Comparison of ENCODE assay signal across 9 cellular contexts in genomic region chr2:74037379-74037860, GRCh38. TPM values are rescaled to one million over a fixed set of nuclear protein-coding genes. Genes with fewer than 3 reads are reported as not detected.
DNase-seq lines count a peak whose midpoint lies in the region; ATAC-seq and TF ChIP-seq lines count a peak whose summit lies in the region.
"Had no signal": no experiment of that assay in that cellular context is flagged by ENCODE, and none has a peak within 500 bp of the region (broad histone marks: within the 10 kb centered on the region; RNA-seq: fewer than 3 reads in every experiment).

No MANE protein-coding gene starts in this region.

- no peak overlapping the region for H3K4me3 Mint-ChIP-seq in endodermal cell

- TF ChIP-seq POLR2A in GM18505 (IDR thresholded peaks at IDR 0.05; ENCODE audit: borderline replicate concordance, extremely low read depth, insufficient read depth, insufficient read length), result no peak

- H3K27me3 Mint-ChIP-seq in endodermal cell (ENCODE audit: insufficient read depth), result no peaks in the 10 kb centered on the region

- H3K4me1 ChIP-seq in endodermal cell (ENCODE audit: control insufficient read depth, insufficient read depth, low read length), result peaks cover 7% of the 10 kb centered on the region

- DNase-seq in RPMI7951 (ENCODE audit: low read depth), result peak; percentile 5
- DNase-seq in left colon, result no peak
- DNase-seq in iPS-NIHi11 (ENCODE audit: low spot score), result no peak
- no peak for DNase-seq in endodermal cell

- H3K9me3 Mint-ChIP-seq in endodermal cell, result no peaks in the 10 kb centered on the region

- TF ChIP-seq CTCF in endodermal cell (conservative IDR thresholded peaks at IDR 0.05), result no peak

- no peak overlapping the region for H3K27ac ChIP-seq in endodermal cell (ENCODE audit: low read depth, low read length)

- no peak overlapping the region for H3K27ac Mint-ChIP-seq in endodermal cell

- H3K4me1 Mint-ChIP-seq in endodermal cell, result peaks cover 46% of the 10 kb centered on the region

- H3K27me3 ChIP-seq in endodermal cell (ENCODE audit: control insufficient read depth, insufficient read depth, low read length, poor library complexity, severe bottlenecking), result no peaks in the 10 kb centered on the region

- no peaks in the 10 kb centered on the region for H3K9me3 ChIP-seq in endodermal cell (ENCODE audit: control insufficient read depth, low read length)

- intact Hi-C loops in left colon (cut with DNase I, micrococcal nuclease), result no loop called here

- ATAC-seq in GM18505 (IDR thresholded peaks at IDR 0.05; ENCODE audit: unreplicated experiment), result peak; percentile 50
- ATAC-seq in HG02759 (IDR thresholded peaks at IDR 0.05; ENCODE audit: unreplicated experiment), result peak; percentile 54
- ATAC-seq in left colon, result peak; percentile 28
- no peak for ATAC-seq in GM18520 (IDR thresholded peaks at IDR 0.05; ENCODE audit: unreplicated experiment)
- no peak for ATAC-seq in HG02970 (IDR thresholded peaks at IDR 0.05; ENCODE audit: low FRiP score, unreplicated experiment)
- ATAC-seq: Panc1 had no signal

- no peaks in the 10 kb centered on the region for H3K36me3 Mint-ChIP-seq in endodermal cell (ENCODE audit: low read depth)

- WGBS in endodermal cell (ENCODE audit: insufficient coverage in 1 of 2, insufficient read length in 1 of 2), 2 experiments, result 82 to 91% methylated on average over 1 of the region's 1 CpG

- H3K9ac ChIP-seq in endodermal cell (ENCODE audit: extremely low read depth, low read length, poor library complexity, severe bottlenecking), result no peak overlapping the region

- H3K4me3 ChIP-seq in endodermal cell (ENCODE audit: low read length), result no peak overlapping the region

- no peaks in the 10 kb centered on the region for H3K36me3 ChIP-seq in endodermal cell (ENCODE audit: control insufficient read depth, insufficient read depth, low read length)

RNA-seq across cellular contexts. Expression of gene TET3, which starts 52.7 kb away (rescaled TPM):
- total RNA-seq in RPMI7951 (2014; rRNA removed; shearing (Covaris generic)), result 3.4 and 3.6 TPM in 2 replicates
- 10 to 100 TPM; 21.0 to 29.4 TPM for total RNA-seq in left colon
- 10 to 100 TPM; 23.5 to 26.3 TPM for total RNA-seq in endodermal cell
- 12.5 TPM for polyA plus RNA-seq in endodermal cell (2013, experiment 1 of 2)
- polyA plus RNA-seq in endodermal cell (2013, experiment 2 of 2), result 12.4 TPM

Comparison
In these comparisons a context has a peak if more than half of its experiments do, and no peak if none do; other contexts are left out.
1. ATAC-seq: peak in GM18505 (single experiment), HG02759 (single experiment) and left colon (single experiment); none in GM18520 (single experiment) and HG02970 (single experiment).